1 cellular context compared by ENCODE assay signal in genomic region chr20:5714261-5715041, GRCh38.
TF ChIP-seq lines count a peak whose summit lies in the region.

No MANE protein-coding gene starts in this region.

TF ChIP-seq in HepG2, 621 proteins besides CTCF, POLR2A, EP300 and RAD21 (continued from another document and continues in another):
- TF ChIP-seq, protein P1, sequence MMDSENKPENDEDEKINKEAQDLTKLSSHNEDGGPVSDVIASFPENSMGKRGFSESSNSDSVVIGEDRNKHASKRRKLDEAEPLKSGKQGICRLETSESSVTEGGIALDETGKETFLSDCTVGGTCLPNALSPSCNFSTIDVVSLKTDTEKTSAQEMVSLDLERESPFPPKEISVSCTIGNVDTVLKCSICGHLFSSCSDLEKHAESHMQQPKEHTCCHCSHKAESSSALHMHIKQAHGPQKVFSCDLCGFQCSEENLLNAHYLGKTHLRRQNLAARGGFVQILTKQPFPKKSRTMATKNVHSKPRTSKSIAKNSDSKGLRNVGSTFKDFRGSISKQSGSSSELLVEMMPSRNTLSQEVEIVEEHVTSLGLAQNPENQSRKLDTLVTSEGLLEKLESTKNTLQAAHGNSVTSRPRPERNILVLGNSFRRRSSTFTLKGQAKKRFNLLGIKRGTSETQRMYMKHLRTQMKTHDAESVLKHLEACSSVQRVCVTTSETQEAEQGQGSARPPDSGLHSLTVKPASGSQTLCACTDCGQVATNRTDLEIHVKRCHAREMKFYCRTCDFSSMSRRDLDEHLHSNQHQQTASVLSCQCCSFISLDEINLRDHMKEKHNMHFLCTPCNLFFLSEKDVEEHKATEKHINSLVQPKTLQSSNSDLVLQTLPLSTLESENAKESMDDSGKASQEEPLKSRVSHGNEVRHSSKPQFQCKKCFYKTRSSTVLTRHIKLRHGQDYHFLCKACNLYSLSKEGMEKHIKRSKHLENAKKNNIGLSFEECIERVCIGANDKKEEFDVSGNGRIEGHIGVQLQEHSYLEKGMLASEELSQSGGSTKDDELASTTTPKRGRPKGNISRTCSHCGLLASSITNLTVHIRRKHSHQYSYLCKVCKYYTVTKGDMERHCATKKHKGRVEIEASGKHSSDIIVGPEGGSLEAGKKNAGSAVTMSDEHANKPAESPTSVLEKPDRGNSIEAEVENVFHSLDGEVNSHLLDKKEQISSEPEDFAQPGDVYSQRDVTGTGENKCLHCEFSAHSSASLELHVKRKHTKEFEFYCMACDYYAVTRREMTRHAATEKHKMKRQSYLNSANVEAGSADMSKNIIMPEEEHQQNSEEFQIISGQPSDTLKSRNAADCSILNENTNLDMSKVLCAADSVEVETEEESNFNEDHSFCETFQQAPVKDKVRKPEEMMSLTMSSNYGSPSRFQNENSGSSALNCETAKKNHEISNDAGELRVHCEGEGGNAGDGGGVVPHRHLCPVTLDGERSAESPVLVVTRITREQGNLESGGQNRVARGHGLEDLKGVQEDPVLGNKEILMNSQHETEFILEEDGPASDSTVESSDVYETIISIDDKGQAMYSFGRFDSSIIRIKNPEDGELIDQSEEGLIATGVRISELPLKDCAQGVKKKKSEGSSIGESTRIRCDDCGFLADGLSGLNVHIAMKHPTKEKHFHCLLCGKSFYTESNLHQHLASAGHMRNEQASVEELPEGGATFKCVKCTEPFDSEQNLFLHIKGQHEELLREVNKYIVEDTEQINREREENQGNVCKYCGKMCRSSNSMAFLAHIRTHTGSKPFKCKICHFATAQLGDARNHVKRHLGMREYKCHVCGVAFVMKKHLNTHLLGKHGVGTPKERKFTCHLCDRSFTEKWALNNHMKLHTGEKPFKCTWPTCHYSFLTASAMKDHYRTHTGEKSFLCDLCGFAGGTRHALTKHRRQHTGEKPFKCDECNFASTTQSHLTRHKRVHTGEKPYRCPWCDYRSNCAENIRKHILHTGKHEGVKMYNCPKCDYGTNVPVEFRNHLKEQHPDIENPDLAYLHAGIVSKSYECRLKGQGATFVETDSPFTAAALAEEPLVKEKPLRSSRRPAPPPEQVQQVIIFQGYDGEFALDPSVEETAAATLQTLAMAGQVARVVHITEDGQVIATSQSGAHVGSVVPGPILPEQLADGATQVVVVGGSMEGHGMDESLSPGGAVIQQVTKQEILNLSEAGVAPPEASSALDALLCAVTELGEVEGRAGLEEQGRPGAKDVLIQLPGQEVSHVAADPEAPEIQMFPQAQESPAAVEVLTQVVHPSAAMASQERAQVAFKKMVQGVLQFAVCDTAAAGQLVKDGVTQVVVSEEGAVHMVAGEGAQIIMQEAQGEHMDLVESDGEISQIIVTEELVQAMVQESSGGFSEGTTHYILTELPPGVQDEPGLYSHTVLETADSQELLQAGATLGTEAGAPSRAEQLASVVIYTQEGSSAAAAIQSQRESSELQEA (CRISPR knock-in tag; IDR thresholded peaks at IDR 0.05; ENCODE audit: not compliant biosample characterization), result no peak
- TF ChIP-seq RBM39 (IDR thresholded peaks at IDR 0.05; ENCODE audit: low read depth, low read length, poor library complexity, severe bottlenecking) (no peak), MAZ (IDR thresholded peaks at IDR 0.05; ENCODE audit: borderline replicate concordance, low read depth, low read length) (no peak), MAZ (CRISPR knock-in tag; IDR thresholded peaks at IDR 0.05; ENCODE audit: low read depth) (no peak), HDAC6 (IDR thresholded peaks at IDR 0.05; ENCODE audit: low read depth, low read length) (no peak), SKI (IDR thresholded peaks at IDR 0.05; ENCODE audit: partially characterized antibody) (peak; percentile 57), RCOR2 (CRISPR knock-in tag; IDR thresholded peaks at IDR 0.05) (peak; percentile 90), BHLHE40 (IDR thresholded peaks at IDR 0.05; ENCODE audit: low read length) (no peak), ARID3A (IDR thresholded peaks at IDR 0.05; ENCODE audit: low read depth, low read length) (peak; percentile 27; the same call in 1 of the 2 replicates), ZNF737 (CRISPR knock-in tag; IDR thresholded peaks at IDR 0.05; ENCODE audit: borderline replicate concordance) (no peak), NCOA1 (CRISPR knock-in tag; IDR thresholded peaks at IDR 0.05) (no peak), ARID4A (CRISPR knock-in tag; IDR thresholded peaks at IDR 0.05; ENCODE audit: borderline replicate concordance) (peak; percentile 52; the same call in 1 of the 2 replicates), ZKSCAN1 (IDR thresholded peaks at IDR 0.05; ENCODE audit: low read length) (no peak), ZSCAN29 (CRISPR knock-in tag; conservative IDR thresholded peaks at IDR 0.05) (no peak), ZNF576 (CRISPR knock-in tag; IDR thresholded peaks at IDR 0.05) (no peak), FOSL1 (CRISPR knock-in tag; IDR thresholded peaks at IDR 0.05; ENCODE audit: borderline replicate concordance) (0 out of 2 replicates have a peak, but pooled peaks have one; percentile 0), ZBTB8A (CRISPR knock-in tag; IDR thresholded peaks at IDR 0.05; ENCODE audit: borderline replicate concordance, low read depth) (no peak), KLF16 (CRISPR knock-in tag; IDR thresholded peaks at IDR 0.05) (no peak), RAD51 (IDR thresholded peaks at IDR 0.05; ENCODE audit: borderline replicate concordance) (no peak), XBP1 (CRISPR knock-in tag; IDR thresholded peaks at IDR 0.05) (no peak), ELF1 (CRISPR knock-in tag; IDR thresholded peaks at IDR 0.05) (peak; percentile 17; the same call in 1 of the 2 replicates), NFYC (CRISPR knock-in tag; IDR thresholded peaks at IDR 0.05) (no peak), ZNF605 (CRISPR knock-in tag; IDR thresholded peaks at IDR 0.05) (peak; percentile 48; the same call in 1 of the 2 replicates), ZBTB21 (CRISPR knock-in tag; IDR thresholded peaks at IDR 0.05) (no peak), RFXAP (CRISPR knock-in tag; IDR thresholded peaks at IDR 0.05; ENCODE audit: borderline replicate concordance) (no peak), ZNF780A (CRISPR knock-in tag; IDR thresholded peaks at IDR 0.05) (no peak), AGO2 (optimal IDR thresholded peaks at IDR 0.05; ENCODE audit: low read depth, low read length) (no peak), SRY (CRISPR knock-in tag; IDR thresholded peaks at IDR 0.05) (no peak), DMAP1 (CRISPR knock-in tag; IDR thresholded peaks at IDR 0.05) (no peak), ZSCAN30 (CRISPR knock-in tag; IDR thresholded peaks at IDR 0.05) (no peak), NRL (CRISPR knock-in tag; IDR thresholded peaks at IDR 0.05; ENCODE audit: borderline replicate concordance) (no peak), REST (IDR thresholded peaks at IDR 0.05; ENCODE audit: borderline replicate concordance in 1 of 2, low read depth in 1 of 2, low read length in 2 of 2) (no peak; a peak in 1 of 4 replicates), GATAD2A (CRISPR knock-in tag; IDR thresholded peaks at IDR 0.05) (peak; percentile 62; the same call in 1 of the 2 replicates), SALL1 (CRISPR knock-in tag; IDR thresholded peaks at IDR 0.05) (0 out of 2 replicates have a peak, but pooled peaks have one; percentile 21)
- TF ChIP-seq, protein P2, sequence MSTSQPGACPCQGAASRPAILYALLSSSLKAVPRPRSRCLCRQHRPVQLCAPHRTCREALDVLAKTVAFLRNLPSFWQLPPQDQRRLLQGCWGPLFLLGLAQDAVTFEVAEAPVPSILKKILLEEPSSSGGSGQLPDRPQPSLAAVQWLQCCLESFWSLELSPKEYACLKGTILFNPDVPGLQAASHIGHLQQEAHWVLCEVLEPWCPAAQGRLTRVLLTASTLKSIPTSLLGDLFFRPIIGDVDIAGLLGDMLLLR (CRISPR knock-in tag; IDR thresholded peaks at IDR 0.05), result no peak
- TF ChIP-seq, protein P3, sequence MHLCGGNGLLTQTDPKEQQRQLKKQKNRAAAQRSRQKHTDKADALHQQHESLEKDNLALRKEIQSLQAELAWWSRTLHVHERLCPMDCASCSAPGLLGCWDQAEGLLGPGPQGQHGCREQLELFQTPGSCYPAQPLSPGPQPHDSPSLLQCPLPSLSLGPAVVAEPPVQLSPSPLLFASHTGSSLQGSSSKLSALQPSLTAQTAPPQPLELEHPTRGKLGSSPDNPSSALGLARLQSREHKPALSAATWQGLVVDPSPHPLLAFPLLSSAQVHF (CRISPR knock-in tag; IDR thresholded peaks at IDR 0.05), result no peak
- TF ChIP-seq, protein P4, sequence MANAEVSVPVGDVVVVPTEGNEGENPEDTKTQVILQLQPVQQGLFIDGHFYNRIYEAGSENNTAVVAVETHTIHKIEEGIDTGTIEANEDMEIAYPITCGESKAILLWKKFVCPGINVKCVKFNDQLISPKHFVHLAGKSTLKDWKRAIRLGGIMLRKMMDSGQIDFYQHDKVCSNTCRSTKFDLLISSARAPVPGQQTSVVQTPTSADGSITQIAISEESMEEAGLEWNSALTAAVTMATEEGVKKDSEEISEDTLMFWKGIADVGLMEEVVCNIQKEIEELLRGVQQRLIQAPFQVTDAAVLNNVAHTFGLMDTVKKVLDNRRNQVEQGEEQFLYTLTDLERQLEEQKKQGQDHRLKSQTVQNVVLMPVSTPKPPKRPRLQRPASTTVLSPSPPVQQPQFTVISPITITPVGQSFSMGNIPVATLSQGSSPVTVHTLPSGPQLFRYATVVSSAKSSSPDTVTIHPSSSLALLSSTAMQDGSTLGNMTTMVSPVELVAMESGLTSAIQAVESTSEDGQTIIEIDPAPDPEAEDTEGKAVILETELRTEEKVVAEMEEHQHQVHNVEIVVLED (CRISPR knock-in tag; IDR thresholded peaks at IDR 0.05; ENCODE audit: borderline replicate concordance), result peak; percentile 32; the same call in 1 of the 2 replicates
